ENCODE assay signal across 15 cellular contexts in the genomic region with DNA sequence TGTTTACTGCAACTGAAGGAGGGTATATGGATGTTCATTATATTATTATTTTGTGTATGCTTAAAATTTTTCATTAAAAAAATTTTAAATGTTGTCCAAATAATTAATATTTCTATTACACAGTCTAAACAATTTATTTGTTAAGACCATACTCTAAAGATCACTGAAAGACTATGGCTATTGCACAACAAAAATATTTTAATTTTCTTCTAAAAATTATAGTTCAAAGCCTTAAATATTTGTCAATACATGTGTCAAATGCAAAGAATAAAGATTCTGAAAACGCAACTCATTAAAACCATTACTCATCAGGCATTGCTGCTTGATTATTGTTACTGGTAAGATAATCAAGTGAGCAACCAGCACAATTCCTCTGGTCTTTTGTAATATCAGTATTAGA. TPM values are rescaled to one million over a fixed set of nuclear protein-coding genes. Genes with fewer than 3 reads are reported as not detected.
A peak's percentile ranks its signal among the peaks of the same experiment; 100 is the strongest.
DNase-seq lines count a peak whose midpoint lies in the region; ATAC-seq, FAIRE-seq and TF ChIP-seq lines count a peak whose summit lies in the region.
"Had no signal": no experiment of that assay in that cellular context is flagged by ENCODE, and none has a peak within 500 bp of the region (broad histone marks: within the 10 kb centered on the region; RNA-seq: fewer than 3 reads in every experiment).

No MANE protein-coding gene starts in this region.

- H3K4me3 ChIP-seq in NB4 (ENCODE audit: low read depth, low read length) (peak overlapping the region; percentile 84), GM12878 (peak overlapping the region; percentile 83), skeletal muscle satellite cell (ENCODE audit: low read length) (peak overlapping the region; percentile 22)

- H3K36me3 Mint-ChIP-seq in activated T-cell treated with anti-CD3 and anti-CD28 coated beads, Interleukin-2, amount 50 U/mL, for 72 hours (ENCODE audit: insufficient read depth in 2 of 2), result peaks cover 8 to 19% of the 10 kb centered on the region in 2 donors

- no peak for TF ChIP-seq POLR2A in NB4 (IDR thresholded peaks at IDR 0.05; ENCODE audit: extremely low read depth, insufficient read length)
- no peak for TF ChIP-seq POLR2A in GM12878 (IDR thresholded peaks at IDR 0.05; ENCODE audit: low read depth, low read length)

- no peak overlapping the region for H3K27ac ChIP-seq in GM12878 (ENCODE audit: control insufficient read depth, insufficient read depth)
- no peak overlapping the region for H3K27ac ChIP-seq in substantia nigra (ENCODE audit: low read depth, low read length, poor library complexity, severe bottlenecking)
- H3K27ac ChIP-seq: skin epidermis had no signal

- no peaks in the 10 kb centered on the region for H3K27me3 ChIP-seq in GM12878 (replicated peaks in 1 of 2; ENCODE audit: control insufficient read depth in 2 of 2, insufficient read depth in 2 of 2, low read length in 1 of 2)
- no peaks in the 10 kb centered on the region for H3K27me3 ChIP-seq in skeletal muscle satellite cell (ENCODE audit: control insufficient read depth, insufficient read depth, low read length)

- no peak overlapping the region for H3K27ac Mint-ChIP-seq in activated T-cell treated with anti-CD3 and anti-CD28 coated beads, Interleukin-2, amount 50 U/mL, for 72 hours
- H3K27ac Mint-ChIP-seq: naive B cell had no signal

- no peak for DNase-seq in activated T-cell treated with anti-CD3 and anti-CD28 coated beads, Interleukin-2, amount 50 U/mL, for 72 hours
- DNase-seq in activated T-cell treated with anti-CD3 and anti-CD28 coated beads, Interleukin-2, amount 50 U/mL, for 48 hours, result no peak
- no peak for DNase-seq in NB4 (ENCODE audit: low read depth)
- DNase-seq in GM12878 (ENCODE audit: low read depth, low spot score), result no peak
- no peak for DNase-seq in substantia nigra (lab: John Stamatoyannopoulos, UW)
- no peak for DNase-seq in NCI-H345 (lab: John Stamatoyannopoulos, UW)
- DNase-seq: DMS53; effector CD4-positive, alpha-beta T cell; naive B cell; NCI-H1092; NCI-H2227 treated with DMSO at 0.1 percent for 48 hours had no signal

- no peak overlapping the region for H3K4me2 ChIP-seq in GM12878 (ENCODE audit: control insufficient read depth, insufficient read depth)
- H3K4me2 ChIP-seq in skeletal muscle satellite cell (ENCODE audit: low read length), result peak overlapping the region; percentile 90

- H3K9ac ChIP-seq in GM12878 (ENCODE audit: control insufficient read depth, insufficient read depth, low read length) (no peak overlapping the region), skeletal muscle satellite cell (ENCODE audit: low read depth, low read length) (no peak overlapping the region)

- SMC1A ChIA-PET in GM12878 (lab: Charles Lee; ENCODE audit: uncharacterized antibody, unreplicated experiment), result interaction anchor here (2.6 kb wide), 1 partner anchor 9 kb away, joined by 12 read pairs; no protein-coding TSS in a partner anchor

- WGBS in GM12878 (ENCODE audit: insufficient coverage, insufficient replicate concordance, low lambda C conversion rate, missing lambda C conversion rate), result 100% methylated on average over 1 of the region's 1 CpG

- peak overlapping the region; percentile 93 for H3K4me3 Mint-ChIP-seq in activated T-cell treated with anti-CD3 and anti-CD28 coated beads, Interleukin-2, amount 50 U/mL, for 72 hours

- H3K9me3 ChIP-seq in GM12878 (replicated peaks; ENCODE audit: control insufficient read depth, insufficient read depth, low read length) (no peaks in the 10 kb centered on the region), skeletal muscle satellite cell (replicated peaks; ENCODE audit: low read length) (no peaks in the 10 kb centered on the region)

- H3K27me3 Mint-ChIP-seq in activated T-cell treated with anti-CD3 and anti-CD28 coated beads, Interleukin-2, amount 50 U/mL, for 72 hours (ENCODE audit: low read depth), result no peaks in the 10 kb centered on the region
- H3K27me3 Mint-ChIP-seq: naive B cell had no signal

- H3K9me3 Mint-ChIP-seq in activated T-cell treated with anti-CD3 and anti-CD28 coated beads, Interleukin-2, amount 50 U/mL, for 72 hours, result no peaks in the 10 kb centered on the region
- H3K9me3 Mint-ChIP-seq: naive B cell had no signal

- no peak for FAIRE-seq in GM12878 (lab: Jason Lieb, UNC)
- FAIRE-seq: GM19239 had no signal

- peaks cover 22% of the 10 kb centered on the region for H3K4me1 Mint-ChIP-seq in activated T-cell treated with anti-CD3 and anti-CD28 coated beads, Interleukin-2, amount 50 U/mL, for 72 hours (ENCODE audit: low read depth)

- CTCF ChIA-PET in GM12878 (lab: Yijun Ruan, JAX), result no interaction called here

- in situ Hi-C loops in GM12878 (cut with MboI), result no loop called here

- peaks cover 20% of the 10 kb centered on the region for H3K79me2 ChIP-seq in GM12878 (ENCODE audit: control insufficient read depth, insufficient read depth, low read length)

- no peak for ATAC-seq in activated T-cell treated with anti-CD3 and anti-CD28 coated beads, Interleukin-2, amount 50 U/mL, for 72 hours (replicated peaks in 1 of 2)
- ATAC-seq in GM12878, result no peak
- no peak for ATAC-seq in HG03354 (IDR thresholded peaks at IDR 0.05; ENCODE audit: poor library complexity, severe bottlenecking, unreplicated experiment)

- no peaks in the 10 kb centered on the region for H3K4me1 ChIP-seq in GM12878 (ENCODE audit: control insufficient read depth, insufficient read depth, low read length)
- H3K4me1 ChIP-seq in skeletal muscle satellite cell (ENCODE audit: control insufficient read depth, insufficient read depth, low read length), result peaks cover 7% of the 10 kb centered on the region

- no peaks in the 10 kb centered on the region for H4K20me1 ChIP-seq in GM12878 (ENCODE audit: control insufficient read depth, insufficient read depth)

- TF ChIP-seq RAD21 in GM12878 (IDR thresholded peaks at IDR 0.05; ENCODE audit: insufficient read depth, low read depth, low read length), result no peak

- TF ChIP-seq EP300 in GM12878 (IDR thresholded peaks at IDR 0.05; ENCODE audit: borderline replicate concordance in 1 of 2, control insufficient read depth in 1 of 2, low read depth in 2 of 2, low read length in 2 of 2), result no peak

- TF ChIP-seq CTCF in NB4 (IDR thresholded peaks at IDR 0.05; ENCODE audit: low read depth, low read length) (no peak), GM12878 (IDR thresholded peaks at IDR 0.05 in 2 of 3, conservative IDR thresholded peaks at IDR 0.05 in 1 of 3; ENCODE audit: control insufficient read depth in 2 of 3, extremely low read depth in 1 of 3, insufficient read depth in 1 of 3, low read depth in 3 of 3, low read length in 3 of 3) (no peak)

- POLR2A ChIA-PET in GM12878 (lab: Charles Lee), result no interaction called here

- H3K36me3 ChIP-seq in GM12878 (ENCODE audit: control insufficient read depth in 2 of 2, insufficient read depth in 2 of 2, low read length in 1 of 2), result peaks cover 0 to 2% of the 10 kb centered on the region in 2 experiments; a peak in 3 of 4 replicates
- H3K36me3 ChIP-seq in skeletal muscle satellite cell (ENCODE audit: insufficient read depth, low read length), result no peaks in the 10 kb centered on the region

- intact Hi-C loops in GM12878 (cut with micrococcal nuclease; ENCODE audit: unreplicated experiment), result no loop called here

- RAD21 ChIA-PET in GM12878 (lab: Charles Lee; ENCODE audit: unreplicated experiment), result no interaction called here

- no TSS peak for BruUV-seq in GM12878 (replicated peaks; lab: Mats Ljungman, UMichigan)

- H2AFZ ChIP-seq in GM12878 (ENCODE audit: control insufficient read depth, low read depth, low read length), result no peak overlapping the region

TF ChIP-seq in GM12878, 131 proteins besides CTCF, POLR2A, EP300 and RAD21 (continues in another document):
- TF ChIP-seq BCL11A (IDR thresholded peaks at IDR 0.05; ENCODE audit: low read depth, low read length) (no peak), MYC (IDR thresholded peaks at IDR 0.05; ENCODE audit: insufficient read depth, insufficient read length, insufficient replicate concordance, low read length, severe bottlenecking) (no peak), JUND (IDR thresholded peaks at IDR 0.05; ENCODE audit: low read depth, low read length) (no peak), FOXK2 (IDR thresholded peaks at IDR 0.05) (no peak), ASH2L (IDR thresholded peaks at IDR 0.05; ENCODE audit: borderline replicate concordance, low read depth) (no peak), MYB (IDR thresholded peaks at IDR 0.05; ENCODE audit: borderline replicate concordance, low read depth, low read length) (no peak), PML (IDR thresholded peaks at IDR 0.05; ENCODE audit: low read length) (no peak), IKZF1 (conservative IDR thresholded peaks at IDR 0.05) (no peak)
- TF ChIP-seq, protein P1, sequence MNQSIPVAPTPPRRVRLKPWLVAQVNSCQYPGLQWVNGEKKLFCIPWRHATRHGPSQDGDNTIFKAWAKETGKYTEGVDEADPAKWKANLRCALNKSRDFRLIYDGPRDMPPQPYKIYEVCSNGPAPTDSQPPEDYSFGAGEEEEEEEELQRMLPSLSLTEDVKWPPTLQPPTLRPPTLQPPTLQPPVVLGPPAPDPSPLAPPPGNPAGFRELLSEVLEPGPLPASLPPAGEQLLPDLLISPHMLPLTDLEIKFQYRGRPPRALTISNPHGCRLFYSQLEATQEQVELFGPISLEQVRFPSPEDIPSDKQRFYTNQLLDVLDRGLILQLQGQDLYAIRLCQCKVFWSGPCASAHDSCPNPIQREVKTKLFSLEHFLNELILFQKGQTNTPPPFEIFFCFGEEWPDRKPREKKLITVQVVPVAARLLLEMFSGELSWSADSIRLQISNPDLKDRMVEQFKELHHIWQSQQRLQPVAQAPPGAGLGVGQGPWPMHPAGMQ (IDR thresholded peaks at IDR 0.05; ENCODE audit: borderline replicate concordance), result no peak

RNA-seq across cellular contexts. Expression of a gene that starts 2.2 kb away (rescaled TPM):
- 10 to 100 TPM; 47.3 to 59.1 TPM for total RNA-seq in activated T-cell treated with anti-CD3 and anti-CD28 coated beads, Interleukin-2, amount 50 U/mL, for 72 hours
- total RNA-seq in GM12878 (2013; cell fraction: nucleolus; rRNA removed), result 145 and 146 TPM in 2 replicates
- 18.1 and 22.5 TPM in 2 replicates for total RNA-seq in GM12878 (2014; rRNA removed)
- 33.9 and 37.3 TPM in 2 replicates for total RNA-seq in GM12878 (2014; rRNA removed; fragmentation: Illumina TruSeq; extraction: Trizol)
- total RNA-seq in GM12878 (2021), result 26.0 and 27.1 TPM in 2 replicates
- polyA plus RNA-seq in GM12878 (2011; ENCODE audit: low read depth), result 7.0 TPM
- polyA plus RNA-seq in GM12878 (2011; rRNA removed), result 32.2 and 48.7 TPM in 2 replicates
- polyA plus RNA-seq in GM12878 (2011; cell fraction: cytosol; rRNA removed), result 10.9 and 12.6 TPM in 2 replicates
- polyA plus RNA-seq in GM12878 (2011; cell fraction: nucleus; rRNA removed), result 21.0 and 21.3 TPM in 2 replicates
- polyA plus RNA-seq in GM12878 (2012), result 7.8 and 8.0 TPM in 2 replicates
- 19.4 and 26.9 TPM in 2 replicates for polyA plus RNA-seq in GM12878 (2014; fragmentation: Illumina TruSeq; extraction: Trizol)
- polyA plus RNA-seq in GM12878 (2014; fragmentation: Nextera tagmentation; extraction: Ambion mirVana), result 1 to 10 TPM; 5.0 to 6.5 TPM
- polyA plus RNA-seq in GM12878 (2014; rRNA removed), result 10.9 and 14.4 TPM in 2 replicates
- 10 to 100 TPM; 17.7 to 20.1 TPM for polyA plus RNA-seq in GM12878 (2016; fragmentation: Nextera tagmentation; extraction: Ambion mirVana)
- 57.8 and 74.2 TPM in 2 replicates for polyA minus RNA-seq in GM12878 (2011; rRNA and poly(A)+ RNA removed)
- 16.5 and 18.0 TPM in 2 replicates for polyA minus RNA-seq in GM12878 (2011; cell fraction: cytosol; rRNA and poly(A)+ RNA removed)
- 59.2 and 136 TPM in 2 replicates for polyA minus RNA-seq in GM12878 (2011; cell fraction: nucleus; rRNA and poly(A)+ RNA removed)
- total RNA-seq in skeletal muscle satellite cell (2012; rRNA removed), result 16.7 and 22.5 TPM in 2 replicates

Comparison
In these comparisons a context has a peak if more than half of its experiments do, and no peak if none do; other contexts are left out.
1. H3K4me3 ChIP-seq: peak in every context shown above with its lines; median percentile 84 in NB4; 83 in GM12878; 22 in skeletal muscle satellite cell.